31 cellular contexts compared by ENCODE assay signal in the genomic region with DNA sequence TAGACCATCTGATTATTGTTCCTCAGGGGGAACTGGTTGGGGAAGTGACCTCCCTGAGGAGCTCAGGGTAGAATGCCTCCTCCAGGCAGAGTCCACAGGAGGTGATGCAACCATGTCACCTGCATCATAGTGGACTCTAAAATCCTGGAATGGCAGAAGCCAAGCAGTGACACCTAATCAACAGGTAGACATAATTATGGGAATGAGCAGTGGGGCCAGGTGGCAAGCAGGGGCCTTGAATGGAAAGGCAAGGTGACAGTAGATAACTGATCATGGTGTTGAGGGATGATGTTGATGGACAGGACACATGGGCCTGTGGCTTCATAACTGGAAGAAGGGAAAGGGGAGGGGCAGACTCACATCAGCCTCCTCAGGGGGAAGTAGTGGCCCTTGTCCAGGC.
"Had no signal": no experiment of that assay in that cellular context is flagged by ENCODE, and none has a peak within 500 bp of the region (broad histone marks: within the 10 kb centered on the region; RNA-seq: fewer than 3 reads in every experiment).

No MANE protein-coding gene starts in this region.

- H3K36me3 ChIP-seq: adrenal gland, cardiac muscle cell had no signal

- H3K27ac ChIP-seq: adrenal gland, cardiac muscle cell, VCaP had no signal

- H3K4me3 ChIP-seq: adrenal gland, cardiac muscle cell had no signal

- DNase-seq: activated B cell treated with CpG ODN at 0.5 μM for 24 hours; activated CD4-positive, alpha-beta memory T cell treated with anti-CD3 and anti-CD28 coated beads for 36 hours; activated CD4-positive, alpha-beta T cell treated with anti-CD3 and anti-CD28 coated beads for 4 hours; activated CD4-positive, alpha-beta T cell treated with anti-CD3 and anti-CD28 coated beads, Interleukin-2, amount 10 ng/mL, durations not matched to agents 24 days and 14 days; activated CD4-positive, alpha-beta T cell treated with anti-CD3 and anti-CD28 coated beads, Interleukin-2, amount 50 U/mL, for 1 hour; activated CD4-positive, alpha-beta T cell treated with anti-CD3 and anti-CD28 coated beads, Interleukin-2, amount 50 U/mL, for 4 hours; activated CD4-positive, CD25-positive, alpha-beta regulatory T cell treated with anti-CD3 and anti-CD28 coated beads, Interleukin-2, amount 50 U/mL, for 72 hours; activated CD8-positive, alpha-beta memory T cell treated with anti-CD3 and anti-CD28 coated beads, Interleukin-2, amount 50 U/mL, for 4 hours; activated CD8-positive, alpha-beta T cell treated with anti-CD3 and anti-CD28 coated beads for 36 hours; activated effector memory CD4-positive, alpha-beta T cell treated with anti-CD3 and anti-CD28 coated beads, Interleukin-2, amount 50 U/mL, for 16 hours; activated gamma-delta T cell treated with Interleukin-2 at 50 U/mL for 16 hours; activated naive CD4-positive, alpha-beta T cell; activated naive CD4-positive, alpha-beta T cell treated with anti-CD3 and anti-CD28 coated beads for 36 hours; activated naive CD4-positive, alpha-beta T cell treated with anti-CD3 and anti-CD28 coated beads, Interleukin-2, amount 50 U/mL, for 16 hours; activated naive CD8-positive, alpha-beta T cell treated with anti-CD3 and anti-CD28 coated beads for 36 hours; activated T-cell treated with anti-CD3 and anti-CD28 coated beads for 4 hours; activated T-cell treated with anti-CD3 and anti-CD28 coated beads, Interleukin-2, amount 50 U/mL, for 1 hour; activated T-cell treated with anti-CD3 and anti-CD28 coated beads, Interleukin-2, amount 50 U/mL, for 4 hours; activated T-cell treated with anti-CD3 and anti-CD28 coated beads, Interleukin-2, amount 50 U/mL, for 72 hours; adrenal gland; amniotic stem cell; aorta; caudate nucleus; cerebellar nuclear complex; T-helper 1 cell; T-helper 2 cell; T-helper 9 cell had no signal

- H3K27me3 ChIP-seq: adrenal gland, cardiac muscle cell had no signal

- H3K9me3 ChIP-seq: adrenal gland had no signal

- ATAC-seq: activated CD8-positive, alpha-beta T cell treated with anti-CD3 and anti-CD28 coated beads for 36 hours; activated naive CD4-positive, alpha-beta T cell treated with anti-CD3 and anti-CD28 coated beads, Interleukin-2, amount 50 U/mL, for 72 hours; activated T-cell treated with anti-CD3 and anti-CD28 coated beads, Interleukin-2, amount 50 U/mL, for 4 hours; activated T-cell treated with anti-CD3 and anti-CD28 coated beads, Interleukin-2, amount 50 U/mL, for 72 hours; activated T-helper 17 cell treated with anti-CD3 and anti-CD28 coated beads, Interleukin-2, amount 50 U/mL, for 72 hours had no signal

- H3K4me1 ChIP-seq: adrenal gland had no signal
